29 cellular contexts compared by ENCODE assay signal in genomic region chr2:169461143-169461542, GRCh38. TPM values are rescaled to one million over a fixed set of nuclear protein-coding genes. Genes with fewer than 3 reads are reported as not detected.
"Had no signal": no experiment of that assay in that cellular context is flagged by ENCODE, and none has a peak within 500 bp of the region (broad histone marks: within the 10 kb centered on the region; RNA-seq: fewer than 3 reads in every experiment).

No MANE protein-coding gene starts in this region.

- FAIRE-seq: TTC549 had no signal

- H3K4me3 ChIP-seq: cardiac muscle cell, MG63, SK-N-MC had no signal

- ATAC-seq: activated CD4-positive, alpha-beta T cell treated with anti-CD3 and anti-CD28 coated beads for 36 hours; activated T-cell treated with anti-CD3 and anti-CD28 coated beads, Interleukin-2, amount 50 U/mL, for 72 hours; Panc1; Right ventricle myocardium inferior; T-cell had no signal

- H3K27me3 ChIP-seq: brain microvascular endothelial cell, cardiac muscle cell, MG63 had no signal

- H3K9me3 ChIP-seq: MG63 had no signal

- DNase-seq: activated CD4-positive, alpha-beta memory T cell treated with anti-CD3 and anti-CD28 coated beads, Interleukin-2, amount 10 ng/mL, durations not matched to agents 7 days and 5 days; activated CD4-positive, alpha-beta T cell treated with anti-CD3 and anti-CD28 coated beads for 36 hours; activated CD4-positive, alpha-beta T cell treated with anti-CD3 and anti-CD28 coated beads, Interleukin-2, amount 50 U/mL, for 1 hour; activated CD8-positive, alpha-beta memory T cell treated with anti-CD3 and anti-CD28 coated beads, Interleukin-2, amount 50 U/mL, for 4 hours; activated gamma-delta T cell treated with Interleukin-2 at 50 U/mL for 16 hours; activated naive CD4-positive, alpha-beta T cell treated with anti-CD3 and anti-CD28 coated beads, Interleukin-2, amount 10 ng/mL, durations not matched to agents 7 days and 5 days; activated naive CD8-positive, alpha-beta T cell treated with anti-CD3 and anti-CD28 coated beads for 36 hours; activated T-cell treated with anti-CD3 and anti-CD28 coated beads, Interleukin-2, amount 50 U/mL, for 72 hours; brain microvascular endothelial cell; MG63; NCI-H146; NCI-H187 treated with DMSO at 0.1 percent for 48 hours; NCI-H2171 treated with DMSO at 0.1 percent for 48 hours; NCI-H226; NCI-H526; NCI-H774; OCI-M1; RPMI8226; T-cell; T-helper 2 cell; T1000 had no signal

- H3K36me3 ChIP-seq: brain microvascular endothelial cell, cardiac muscle cell, MG63 had no signal

- H3K27ac ChIP-seq: brain microvascular endothelial cell, cardiac muscle cell, SK-N-MC, VCaP had no signal

RNA-seq across cellular contexts. Expression of gene KLHL41, which starts 48.4 kb away (rescaled TPM):
- total RNA-seq: activated CD4-positive, alpha-beta memory T cell treated with anti-CD3 and anti-CD28 coated beads, Interleukin-2, amount 10 ng/mL, durations not matched to agents 7 days and 5 days; activated T-helper 2 cell treated with anti-CD3 and anti-CD28 coated beads, Interferon-gamma antibody, Interleukin-2, Interleukin-4, amounts not matched to agents 10 μg/mL and 5 μg/mL and 100 μg/mL, durations not matched to agents 14 hours and 24 hours and 36 hours; NCI-H460 had no signal
